In the genomic region with DNA sequence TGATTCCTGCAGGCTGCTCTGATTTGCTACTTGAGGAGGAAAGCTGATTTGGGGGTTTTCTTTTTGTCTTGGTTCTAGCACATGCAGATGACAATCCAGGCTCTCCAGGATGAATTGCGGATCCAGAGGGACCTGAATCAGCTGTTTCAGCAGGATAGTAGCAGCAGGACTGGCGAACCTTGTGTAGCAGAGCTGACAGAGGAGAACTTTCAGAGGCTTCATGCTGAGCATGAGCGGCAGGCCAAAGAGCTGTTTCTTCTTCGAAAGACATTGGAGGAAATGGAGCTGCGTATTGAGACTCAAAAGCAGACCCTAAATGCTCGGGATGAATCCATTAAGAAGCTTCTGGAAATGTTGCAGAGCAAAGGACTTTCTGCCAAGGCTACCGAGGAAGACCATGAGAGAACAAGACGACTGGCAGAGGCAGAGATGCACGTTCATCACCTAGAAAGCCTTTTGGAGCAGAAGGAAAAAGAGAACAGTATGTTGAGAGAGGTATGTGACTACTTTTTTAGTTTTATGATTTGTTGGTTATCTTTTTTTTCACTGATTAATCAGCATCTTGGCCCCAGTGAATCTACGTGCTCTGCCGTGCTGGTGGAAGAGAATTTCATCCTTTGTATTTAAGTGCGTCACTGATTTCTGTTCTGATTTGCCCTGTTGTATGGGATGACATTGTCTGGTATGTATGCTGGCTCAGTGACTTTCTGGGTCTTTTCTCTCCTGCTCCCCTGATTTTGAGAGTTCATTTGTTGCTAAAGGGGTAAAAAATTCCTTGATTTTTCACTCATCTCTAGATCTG, we compare ENCODE assay signal across 9 cellular contexts.
DNase-seq lines count a peak whose midpoint lies in the region; ATAC-seq and TF ChIP-seq lines count a peak whose summit lies in the region.
"Had no signal": no experiment of that assay in that cellular context is flagged by ENCODE, and none has a peak within 500 bp of the region (broad histone marks: within the 10 kb centered on the region; RNA-seq: fewer than 3 reads in every experiment).

No MANE protein-coding gene starts in this region.

- H3K9me3 ChIP-seq in CD8-positive, alpha-beta T cell (ENCODE audit: low read length): no peaks in the 10 kb centered on the region
- H3K9me3 ChIP-seq in PC-9 (ENCODE audit: insufficient read depth, low read depth): no peaks in the 10 kb centered on the region

- H3K36me3 ChIP-seq in CD8-positive, alpha-beta T cell (ENCODE audit: insufficient read depth, low read length): no peaks in the 10 kb centered on the region
- no peaks in the 10 kb centered on the region for H3K36me3 ChIP-seq in PC-9 (ENCODE audit: low read depth)

- peaks cover 21% of the 10 kb centered on the region for H3F3A ChIP-seq in PC-9 (ENCODE audit: insufficient read depth, low read depth)

- peak overlapping the region; percentile 85 for H3K27ac Mint-ChIP-seq in CD8-positive, alpha-beta T cell
- peak overlapping the region; percentile 80 for H3K27ac Mint-ChIP-seq in osteocyte (ENCODE audit: unreplicated experiment)
- H3K27ac Mint-ChIP-seq: activated naive CD4-positive, alpha-beta T cell treated with anti-CD3 and anti-CD28 coated beads, Interleukin-2, amount 50 U/mL, for 72 hours had no signal

- H3K36me3 Mint-ChIP-seq in CD8-positive, alpha-beta T cell: peaks cover 2% of the 10 kb centered on the region
- H3K36me3 Mint-ChIP-seq in osteocyte (ENCODE audit: unreplicated experiment): no peaks in the 10 kb centered on the region
- H3K36me3 Mint-ChIP-seq: activated naive CD4-positive, alpha-beta T cell treated with anti-CD3 and anti-CD28 coated beads, Interleukin-2, amount 50 U/mL, for 72 hours had no signal

- H3K27me3 Mint-ChIP-seq in CD8-positive, alpha-beta T cell (ENCODE audit: low read depth): no peaks in the 10 kb centered on the region
- H3K27me3 Mint-ChIP-seq in osteocyte (ENCODE audit: unreplicated experiment): no peaks in the 10 kb centered on the region

- no peak overlapping the region for H2AFZ ChIP-seq in PC-9

- no peak overlapping the region for H3K27ac ChIP-seq in CD8-positive, alpha-beta T cell (ENCODE audit: low read depth, low read length)
- H3K27ac ChIP-seq in PC-9: 0 out of 2 replicates have a peak overlapping the region, but pooled peaks have one; percentile 9

- intact Hi-C loops in CD8-positive, alpha-beta T cell (cut with DNase I, micrococcal nuclease): no loop called here
- intact Hi-C loops in PC-9 (cut with micrococcal nuclease; ENCODE audit: unreplicated experiment): no loop called here

- H3K4me3 Mint-ChIP-seq in CD8-positive, alpha-beta T cell: no peak overlapping the region
- H3K4me3 Mint-ChIP-seq in osteocyte (ENCODE audit: unreplicated experiment): peak overlapping the region; percentile 31

- H3K4me1 ChIP-seq in CD8-positive, alpha-beta T cell (ENCODE audit: insufficient read depth, low read length): no peaks in the 10 kb centered on the region
- H3K4me1 ChIP-seq in PC-9 (replicated peaks; ENCODE audit: insufficient read depth): no peaks in the 10 kb centered on the region

- DNase-seq in CD8-positive, alpha-beta T cell: no peak
- DNase-seq in PC-9 (no peak), fibroblast of the aortic adventitia (ENCODE audit: low read depth) (peak; percentile 80), osteocyte (ENCODE audit: extremely low spot score, unreplicated experiment) (no peak), HuH-7 (ENCODE audit: low spot score) (no peak), DMS79 (lab: John Stamatoyannopoulos, UW) (no peak)
- DNase-seq in activated CD4-positive, alpha-beta T cell treated with anti-CD3 and anti-CD28 coated beads, Interleukin-2, amount 50 U/mL, for 48 hours: no peak

- peaks cover 2% of the 10 kb centered on the region for H3K4me1 Mint-ChIP-seq in CD8-positive, alpha-beta T cell (ENCODE audit: low read depth)
- H3K4me1 Mint-ChIP-seq in osteocyte (ENCODE audit: unreplicated experiment): peaks cover 17% of the 10 kb centered on the region

- 0 out of 2 replicates have a peak, but pooled peaks cover 3% of the 10 kb centered on the region for H4K20me1 ChIP-seq in PC-9 (ENCODE audit: insufficient read depth)

- H3K79me2 ChIP-seq in PC-9 (ENCODE audit: low read depth): no peaks in the 10 kb centered on the region

- H3K27me3 ChIP-seq in CD8-positive, alpha-beta T cell (ENCODE audit: insufficient read depth, low read length): no peaks in the 10 kb centered on the region
- no peaks in the 10 kb centered on the region for H3K27me3 ChIP-seq in PC-9 (ENCODE audit: insufficient read depth, low read depth)

- H3K9me3 Mint-ChIP-seq in CD8-positive, alpha-beta T cell: peaks cover 4% of the 10 kb centered on the region
- H3K9me3 Mint-ChIP-seq in osteocyte (ENCODE audit: unreplicated experiment): no peaks in the 10 kb centered on the region
- H3K9me3 Mint-ChIP-seq: activated naive CD4-positive, alpha-beta T cell treated with anti-CD3 and anti-CD28 coated beads, Interleukin-2, amount 50 U/mL, for 72 hours had no signal

- CTCF ChIA-PET in CD8-positive, alpha-beta T cell (lab: Charles Lee): interaction anchor here (0.9 to 1.7 kb wide), 2 partner anchors 9 to 11 kb away, joined by 3 to 8 read pairs; no protein-coding TSS in a partner anchor
- CTCF ChIA-PET in PC-9 (lab: Charles Lee): no interaction called here

- POLR2A ChIA-PET in CD8-positive, alpha-beta T cell (lab: Charles Lee): interaction anchor here (0.7 to 1.1 kb wide), 2 partner anchors 9 to 216 kb away, joined by 4 read pairs; no protein-coding TSS in a partner anchor
- POLR2A ChIA-PET in PC-9 (lab: Charles Lee; ENCODE audit: unreplicated experiment): interaction anchor here (0.6 to 0.7 kb wide), 2 partner anchors 90 to 279 kb away, joined by 6 to 7 read pairs; no protein-coding TSS in a partner anchor

- H3K9me2 ChIP-seq in PC-9 (ENCODE audit: insufficient read depth): no peaks in the 10 kb centered on the region

- H3K4me2 ChIP-seq in PC-9: no peak overlapping the region

- ATAC-seq in CD8-positive, alpha-beta T cell: no peak
- ATAC-seq in HG02973 (IDR thresholded peaks at IDR 0.05; ENCODE audit: unreplicated experiment): no peak
- ATAC-seq: activated naive CD4-positive, alpha-beta T cell treated with anti-CD3 and anti-CD28 coated beads, Interleukin-2, amount 50 U/mL, for 72 hours had no signal

- no TSS peak for BruUV-seq in PC-9 (replicated peaks; lab: Mats Ljungman, UMichigan)

- H3K4me3 ChIP-seq in CD8-positive, alpha-beta T cell (ENCODE audit: low read depth, low read length): no peak overlapping the region
- H3K4me3 ChIP-seq in PC-9: no peak overlapping the region
- H3K4me3 ChIP-seq in fibroblast of the aortic adventitia (ENCODE audit: low read depth, low read length): peak overlapping the region; percentile 32

- no peak for TF ChIP-seq CTCF in CD8-positive, alpha-beta T cell (IDR thresholded peaks at IDR 0.05)
- TF ChIP-seq CTCF in PC-9 (conservative IDR thresholded peaks at IDR 0.05) (no peak), fibroblast of the aortic adventitia (IDR thresholded peaks at IDR 0.05; ENCODE audit: insufficient read depth, low read length) (no peak), osteocyte (IDR thresholded peaks at IDR 0.05) (no peak)
